ENCODE assay signal across 11 cellular contexts in the genomic region with DNA sequence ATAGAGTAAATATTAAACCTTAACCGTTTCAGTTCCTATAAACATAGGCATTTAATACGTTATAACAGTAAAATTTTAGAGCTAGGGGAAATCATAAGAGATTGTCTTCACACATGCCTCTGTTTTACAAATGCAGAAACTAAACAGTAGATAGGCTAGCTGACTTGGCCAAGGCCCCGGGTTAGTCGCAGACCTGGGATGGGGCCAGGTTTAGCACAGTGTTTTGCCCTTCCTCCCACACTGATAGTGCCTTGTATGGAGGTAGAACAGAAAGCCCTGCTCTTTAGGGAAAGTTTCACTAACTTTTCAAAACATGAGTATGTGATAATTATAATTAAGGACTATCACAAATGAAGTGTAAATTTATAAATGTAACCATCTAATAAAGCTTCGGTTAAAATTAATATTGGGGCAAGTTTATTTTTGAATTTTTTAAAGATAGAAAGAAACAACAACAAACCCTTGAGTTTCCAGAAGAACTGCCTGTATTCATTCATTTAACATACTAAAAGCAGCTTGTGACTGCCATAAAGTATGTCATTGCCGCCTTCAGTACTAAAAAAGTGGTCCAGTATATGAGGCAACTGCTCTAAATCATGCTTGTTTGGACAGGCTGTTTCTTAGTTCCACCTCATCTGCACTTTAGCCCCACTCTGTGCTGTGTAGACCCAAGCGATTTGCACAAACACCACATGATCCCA.
A peak's percentile ranks its signal among the peaks of the same experiment; 100 is the strongest.
DNase-seq lines count a peak whose midpoint lies in the region; ATAC-seq and TF ChIP-seq lines count a peak whose summit lies in the region.
"Had no signal": no experiment of that assay in that cellular context is flagged by ENCODE, and none has a peak within 500 bp of the region (broad histone marks: within the 10 kb centered on the region; RNA-seq: fewer than 3 reads in every experiment).

No MANE protein-coding gene starts in this region.

- TF ChIP-seq POLR2A in HCT116 (IDR thresholded peaks at IDR 0.05; ENCODE audit: borderline replicate concordance, extremely low read depth, insufficient read depth, insufficient read length) (no peak), transverse colon (IDR thresholded peaks at IDR 0.05) (no peak)

- no peaks in the 10 kb centered on the region for H3K79me2 ChIP-seq in HCT116 (ENCODE audit: insufficient read depth, low read length)

- peak overlapping the region; percentile 71 for H2AFZ ChIP-seq in HCT116 (ENCODE audit: low read depth, low read length, poor library complexity, severe bottlenecking)

- H3K9me3 ChIP-seq in HCT116 (ENCODE audit: control insufficient read depth in 1 of 2, insufficient read depth in 1 of 2, low read depth in 1 of 2, low read length in 2 of 2), result no peaks in the 10 kb centered on the region
- no peaks in the 10 kb centered on the region for H3K9me3 ChIP-seq in transverse colon

- RAD21 ChIA-PET in HCT116 (lab: Charles Lee; ENCODE audit: low non-redundant PET in 1 of 2, low total read pairs in 2 of 2, uncharacterized antibody in 2 of 2, unreplicated experiment in 2 of 2), result no interaction called here

- intact Hi-C loops in HCT116 (cut with micrococcal nuclease) (no loop called here), transverse colon (cut with DNase I; ENCODE audit: low total_unique reads) (no loop called here)

- BruUV-seq in HCT116 (replicated peaks; lab: Mats Ljungman, UMichigan), result no TSS peak

- ATAC-seq in HCT116 (no peak), HG02840 (IDR thresholded peaks at IDR 0.05; ENCODE audit: low FRiP score, unreplicated experiment) (no peak)
- ATAC-seq: naive thymus-derived CD4-positive, alpha-beta T cell had no signal

- TF ChIP-seq EP300 in transverse colon (IDR thresholded peaks at IDR 0.05; ENCODE audit: low read depth), result peak; percentile 71

- no peaks in the 10 kb centered on the region for H3K36me3 ChIP-seq in HCT116 (ENCODE audit: control insufficient read depth in 1 of 2, insufficient read depth in 2 of 2, low read length in 2 of 2)
- H3K36me3 ChIP-seq in transverse colon, result no peaks in the 10 kb centered on the region

- DNase-seq in HCT116 (ENCODE audit: low read depth, low spot score) (no peak), astrocyte of the hippocampus (ENCODE audit: low read depth, low spot score) (peak; percentile 39), left kidney (ENCODE audit: low read depth, low spot score) (peak; percentile 44), transverse colon (peak; percentile 70), NOMO-1 (lab: John Stamatoyannopoulos, UW; ENCODE audit: unreplicated experiment in 2 of 2) (no peak), NCI-H146 treated with DMSO at 0.1 percent for 48 hours (lab: John Stamatoyannopoulos, UW; ENCODE audit: unreplicated experiment) (no peak)
- DNase-seq in activated CD4-positive, alpha-beta T cell treated with anti-CD3 and anti-CD28 coated beads for 48 hours, result no peak
- DNase-seq: amygdala; naive thymus-derived CD4-positive, alpha-beta T cell; NCI-H146 had no signal

- CTCF ChIA-PET in HCT116 (lab: Charles Lee), result interaction anchor here (1.1 kb wide), 1 partner anchor 255 kb away, joined by 3 read pairs; no protein-coding TSS in a partner anchor

- no peak for TF ChIP-seq CTCF in HCT116 (IDR thresholded peaks at IDR 0.05 in 2 of 3, conservative IDR thresholded peaks at IDR 0.05 in 1 of 3; ENCODE audit: borderline replicate concordance in 1 of 3, insufficient read depth in 1 of 3, low read depth in 2 of 3, low read length in 2 of 3)
- TF ChIP-seq CTCF in transverse colon (IDR thresholded peaks at IDR 0.05), result no peak

- H3K4me1 ChIP-seq in HCT116 (ENCODE audit: control insufficient read depth in 1 of 2, insufficient read depth in 2 of 2, low read length in 2 of 2) (peaks cover 0 to 45% of the 10 kb centered on the region in 2 experiments), transverse colon (peaks cover 5 to 20% (median 11%) of the 10 kb centered on the region in 4 donors)

- in situ Hi-C loops in transverse colon (cut with MboI; ENCODE audit: low pct_ligation_motif_present in 1 of 4, low pct_unique_long_range_greater_than_20kb in 1 of 4, low sequenced_read_pairs in 3 of 4), result no loop called here

- H3K27me3 ChIP-seq in HCT116 (ENCODE audit: insufficient read depth, low read length), result no peaks in the 10 kb centered on the region
- H3K27me3 ChIP-seq in transverse colon, result no peaks in the 10 kb centered on the region

- H3K9me2 ChIP-seq in HCT116 (ENCODE audit: insufficient read depth), result no peaks in the 10 kb centered on the region

- peak overlapping the region; percentile 22; the same call in 1 of the 2 replicates for H3K4me2 ChIP-seq in HCT116 (ENCODE audit: low read length)

- H4K20me1 ChIP-seq in HCT116 (ENCODE audit: insufficient read depth), result no peaks in the 10 kb centered on the region

- no peak for TF ChIP-seq RAD21 in HCT116 (IDR thresholded peaks at IDR 0.05; ENCODE audit: low read depth)

- H3K9ac ChIP-seq in HCT116 (ENCODE audit: low read length), result no peak overlapping the region

- no peak overlapping the region for H3K27ac ChIP-seq in HCT116 (ENCODE audit: low read depth, low read length)
- peak overlapping the region; percentile 59 to 82 (median 66) for H3K27ac ChIP-seq in transverse colon

- WGBS in transverse colon (ENCODE audit: low coverage in 1 of 2), 2 donors, result 18 to 28% methylated on average over 7 of the region's 7 CpGs

- POLR2A ChIA-PET in HCT116 (lab: Charles Lee), result no interaction called here

- H3K4me3 ChIP-seq in HCT116 (replicated peaks in 1 of 2; ENCODE audit: low read depth in 1 of 2, low read length in 2 of 2) (no peak overlapping the region), transverse colon (no peak overlapping the region)

TF ChIP-seq in HCT116, 20 proteins besides CTCF, POLR2A, EP300 and RAD21:
- TF ChIP-seq EGR1 (IDR thresholded peaks at IDR 0.05; ENCODE audit: low read depth), result no peak
- TF ChIP-seq YY1 (IDR thresholded peaks at IDR 0.05; ENCODE audit: extremely low read depth, insufficient replicate concordance, low read depth, low read length), result no peak
- TF ChIP-seq, protein P1, sequence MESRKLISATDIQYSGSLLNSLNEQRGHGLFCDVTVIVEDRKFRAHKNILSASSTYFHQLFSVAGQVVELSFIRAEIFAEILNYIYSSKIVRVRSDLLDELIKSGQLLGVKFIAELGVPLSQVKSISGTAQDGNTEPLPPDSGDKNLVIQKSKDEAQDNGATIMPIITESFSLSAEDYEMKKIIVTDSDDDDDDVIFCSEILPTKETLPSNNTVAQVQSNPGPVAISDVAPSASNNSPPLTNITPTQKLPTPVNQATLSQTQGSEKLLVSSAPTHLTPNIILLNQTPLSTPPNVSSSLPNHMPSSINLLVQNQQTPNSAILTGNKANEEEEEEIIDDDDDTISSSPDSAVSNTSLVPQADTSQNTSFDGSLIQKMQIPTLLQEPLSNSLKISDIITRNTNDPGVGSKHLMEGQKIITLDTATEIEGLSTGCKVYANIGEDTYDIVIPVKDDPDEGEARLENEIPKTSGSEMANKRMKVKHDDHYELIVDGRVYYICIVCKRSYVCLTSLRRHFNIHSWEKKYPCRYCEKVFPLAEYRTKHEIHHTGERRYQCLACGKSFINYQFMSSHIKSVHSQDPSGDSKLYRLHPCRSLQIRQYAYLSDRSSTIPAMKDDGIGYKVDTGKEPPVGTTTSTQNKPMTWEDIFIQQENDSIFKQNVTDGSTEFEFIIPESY (IDR thresholded peaks at IDR 0.05; ENCODE audit: extremely low read depth, insufficient replicate concordance, low read length), result no peak
- no peak for TF ChIP-seq ZFX (IDR thresholded peaks at IDR 0.05)
- TF ChIP-seq SRF (IDR thresholded peaks at IDR 0.05; ENCODE audit: low read depth), result no peak
- no peak for TF ChIP-seq TCF7L2 (IDR thresholded peaks at IDR 0.05; ENCODE audit: borderline replicate concordance, extremely low read depth, insufficient read depth, insufficient read length)
- no peak for TF ChIP-seq EZH2phosphoT487 (IDR thresholded peaks at IDR 0.05; ENCODE audit: borderline replicate concordance)
- TF ChIP-seq CEBPB (IDR thresholded peaks at IDR 0.05; ENCODE audit: low read depth), result no peak
- TF ChIP-seq ELF1 (IDR thresholded peaks at IDR 0.05; ENCODE audit: borderline replicate concordance, low read depth), result no peak
- no peak for TF ChIP-seq POLR2AphosphoS5 (IDR thresholded peaks at IDR 0.05; ENCODE audit: low read depth, low read length)
- no peak for TF ChIP-seq CBX3 (IDR thresholded peaks at IDR 0.05; ENCODE audit: low read depth)

Comparison
In these comparisons a context has a peak if more than half of its experiments do, and no peak if none do; other contexts are left out.
1. DNase-seq: peak in astrocyte of the hippocampus (single experiment), left kidney (single experiment) and transverse colon (single experiment); none in HCT116 (single experiment), activated CD4-positive, alpha-beta T cell treated with anti-CD3 and anti-CD28 coated beads for 48 hours (single experiment), NOMO-1 (0 of 2) and NCI-H146 treated with DMSO at 0.1 percent for 48 hours (single experiment).